ENCODE assay signal across 34 cellular contexts in genomic region chr4:26418850-26419249, GRCh38.
"Had no signal": no experiment of that assay in that cellular context is flagged by ENCODE, and none has a peak within 500 bp of the region (broad histone marks: within the 10 kb centered on the region; RNA-seq: fewer than 3 reads in every experiment).

No MANE protein-coding gene starts in this region.

- H3K27me3 ChIP-seq: Peyer's patch, SJSA1 had no signal

- H3K4me1 Mint-ChIP-seq: activated naive CD4-positive, alpha-beta T cell treated with anti-CD3 and anti-CD28 coated beads, Interleukin-2, amount 10 ng/mL, durations not matched to agents 7 days and 5 days; activated naive CD8-positive, alpha-beta T cell treated with anti-CD3 and anti-CD28 coated beads, Interleukin-2, amount 50 U/mL, for 24 hours; central memory CD8-positive, alpha-beta T cell had no signal

- H3K27me3 Mint-ChIP-seq: activated CD4-positive, alpha-beta T cell treated with anti-CD3 and anti-CD28 coated beads, Interleukin-2, amount 10 ng/mL, durations not matched to agents 24 days and 14 days; activated CD8-positive, alpha-beta T cell treated with anti-CD3 and anti-CD28 coated beads for 36 hours; activated naive CD4-positive, alpha-beta T cell treated with anti-CD3 and anti-CD28 coated beads, Interleukin-2, amount 10 ng/mL, durations not matched to agents 7 days and 5 days; activated naive CD8-positive, alpha-beta T cell; activated naive CD8-positive, alpha-beta T cell treated with anti-CD3 and anti-CD28 coated beads, Interleukin-2, amount 50 U/mL, for 24 hours; activated T-cell treated with anti-CD3 and anti-CD28 coated beads, Interleukin-2, amount 50 U/mL, for 24 hours; central memory CD8-positive, alpha-beta T cell had no signal

- H3K9me3 Mint-ChIP-seq: activated CD4-positive, alpha-beta T cell treated with anti-CD3 and anti-CD28 coated beads, Interleukin-2, amount 10 ng/mL, durations not matched to agents 24 days and 14 days; activated CD8-positive, alpha-beta T cell treated with anti-CD3 and anti-CD28 coated beads for 36 hours; activated naive CD4-positive, alpha-beta T cell treated with anti-CD3 and anti-CD28 coated beads, Interleukin-2, amount 10 ng/mL, durations not matched to agents 7 days and 5 days; activated naive CD8-positive, alpha-beta T cell treated with anti-CD3 and anti-CD28 coated beads, Interleukin-2, amount 50 U/mL, for 24 hours; activated T-cell treated with anti-CD3 and anti-CD28 coated beads, Interleukin-2, amount 50 U/mL, for 24 hours; central memory CD8-positive, alpha-beta T cell; T-helper 1 cell treated with Interleukin-12 subunit alpha and Interleukin-12 subunit beta and Interleukin-4 antibody, amounts not matched to agents 30 μg/mL and 1 μg/mL, for 36 hours; T-helper 2 cell treated with Interferon-gamma antibody and Interleukin-4, amounts not matched to agents 5 μg/mL and 100 μg/mL, for 36 hours had no signal

- ATAC-seq: activated CD8-positive, alpha-beta T cell treated with anti-CD3 and anti-CD28 coated beads for 36 hours; activated naive CD8-positive, alpha-beta T cell treated with anti-CD3 and anti-CD28 coated beads, Interleukin-2, amount 50 U/mL, for 24 hours; PC-3 had no signal

- FAIRE-seq: TTC549 had no signal

- DNase-seq: activated CD4-positive, alpha-beta T cell treated with anti-CD3 and anti-CD28 coated beads, Interleukin-2, amount 10 ng/mL, durations not matched to agents 24 days and 14 days; activated CD4-positive, alpha-beta T cell treated with anti-CD3 and anti-CD28 coated beads, Interleukin-2, amount 50 U/mL, for 4 hours; activated CD8-positive, alpha-beta T cell treated with anti-CD3 and anti-CD28 coated beads for 36 hours; activated effector memory CD4-positive, alpha-beta T cell treated with Interleukin-2 at 50 U/mL for 16 hours; activated naive CD4-positive, alpha-beta T cell treated with anti-CD3 and anti-CD28 coated beads, Interleukin-2, amount 10 ng/mL, durations not matched to agents 7 days and 5 days; activated naive CD8-positive, alpha-beta T cell treated with anti-CD3 and anti-CD28 coated beads, Interleukin-2, amount 50 U/mL, for 24 hours; activated T-cell treated with anti-CD3 and anti-CD28 coated beads, Interleukin-2, amount 50 U/mL, for 24 hours; anterior cingulate cortex; Kasumi-1; KG1; MM.1S; NCI-H1092 treated with DMSO at 0.1 percent for 48 hours; NCI-H1417; NCI-H146; NCI-H187; NCI-H2029 treated with DMSO at 0.1 percent for 48 hours; NCI-H2107; NCI-H226; NCI-H510A; NCI-H526; NCI-H748 treated with DMSO at 0.1 percent for 48 hours; NK-92 treated with Interleukin-12 subunit alpha and Interleukin-12 subunit beta, amount 100 ng/mL, for 24 hours; PC-3; Peyer's patch; RPMI8226; SHP77 treated with DMSO at 0.1 percent for 48 hours; SK-N-SH had no signal

- H3K27ac Mint-ChIP-seq: activated CD4-positive, alpha-beta T cell treated with anti-CD3 and anti-CD28 coated beads, Interleukin-2, amount 10 ng/mL, durations not matched to agents 24 days and 14 days; activated CD8-positive, alpha-beta T cell treated with anti-CD3 and anti-CD28 coated beads for 36 hours; activated naive CD4-positive, alpha-beta T cell treated with anti-CD3 and anti-CD28 coated beads, Interleukin-2, amount 10 ng/mL, durations not matched to agents 7 days and 5 days; activated naive CD8-positive, alpha-beta T cell; activated T-cell treated with anti-CD3 and anti-CD28 coated beads, Interleukin-2, amount 50 U/mL, for 24 hours; T-helper 1 cell treated with Interleukin-12 subunit alpha and Interleukin-12 subunit beta and Interleukin-4 antibody, amounts not matched to agents 30 μg/mL and 1 μg/mL, for 36 hours; T-helper 2 cell treated with Interferon-gamma antibody and Interleukin-4, amounts not matched to agents 5 μg/mL and 100 μg/mL, for 36 hours had no signal

- H3K4me3 ChIP-seq: Peyer's patch, SJSA1 had no signal

- H3K27ac ChIP-seq: Peyer's patch, SJSA1 had no signal

- H3K4me1 ChIP-seq: Peyer's patch had no signal

- H3K4me3 Mint-ChIP-seq: activated CD4-positive, alpha-beta T cell treated with anti-CD3 and anti-CD28 coated beads, Interleukin-2, amount 10 ng/mL, durations not matched to agents 24 days and 14 days; activated CD8-positive, alpha-beta T cell treated with anti-CD3 and anti-CD28 coated beads for 36 hours; activated naive CD4-positive, alpha-beta T cell treated with anti-CD3 and anti-CD28 coated beads, Interleukin-2, amount 10 ng/mL, durations not matched to agents 7 days and 5 days; activated naive CD8-positive, alpha-beta T cell; activated naive CD8-positive, alpha-beta T cell treated with anti-CD3 and anti-CD28 coated beads, Interleukin-2, amount 50 U/mL, for 24 hours; activated T-cell treated with anti-CD3 and anti-CD28 coated beads, Interleukin-2, amount 50 U/mL, for 24 hours; brain; central memory CD8-positive, alpha-beta T cell; T-helper 1 cell treated with Interleukin-12 subunit alpha and Interleukin-12 subunit beta and Interleukin-4 antibody, amounts not matched to agents 30 μg/mL and 1 μg/mL, for 36 hours; T-helper 2 cell treated with Interferon-gamma antibody and Interleukin-4, amounts not matched to agents 5 μg/mL and 100 μg/mL, for 36 hours had no signal

- H3K9ac ChIP-seq: SK-N-SH had no signal

- H3K4me2 ChIP-seq: SK-N-SH had no signal

- H3K9me3 ChIP-seq: Peyer's patch, SJSA1, SK-N-SH had no signal
